4 cellular contexts compared by ENCODE assay signal in the genomic region with DNA sequence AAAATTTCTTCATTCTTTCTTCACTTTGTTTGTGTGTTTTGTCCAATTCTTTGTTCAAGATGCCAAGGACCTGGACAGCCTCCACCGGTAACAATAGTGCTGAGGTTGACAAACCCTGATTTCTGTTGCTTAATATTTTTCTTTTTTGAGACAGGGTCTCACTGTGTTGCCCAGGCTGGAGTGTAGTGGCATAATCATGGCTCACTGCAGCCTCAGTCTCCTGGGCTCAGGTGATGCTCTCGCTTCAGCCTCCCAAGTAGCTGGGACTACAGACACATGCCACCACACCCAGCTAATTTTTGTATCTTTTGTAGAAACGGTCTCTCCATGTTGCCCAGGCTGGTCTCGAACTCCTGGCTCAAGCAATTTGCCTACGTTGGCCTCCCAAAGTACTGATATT. TPM values are rescaled to one million over a fixed set of nuclear protein-coding genes. Genes with fewer than 3 reads are reported as not detected.
"Had no signal": no experiment of that assay in that cellular context is flagged by ENCODE, and none has a peak within 500 bp of the region (broad histone marks: within the 10 kb centered on the region; RNA-seq: fewer than 3 reads in every experiment).

No MANE protein-coding gene starts in this region.

RNA-seq across cellular contexts. Expression of gene TMEM61, which starts 16.6 kb away (rescaled TPM):
- total RNA-seq: LHCN-M2, M059J, MCF 10A, NCI-H460 had no signal

RNA-seq across cellular contexts. Expression of gene BSND, which starts 34.9 kb away (rescaled TPM):
- total RNA-seq: LHCN-M2, M059J, MCF 10A, NCI-H460 had no signal
